ENCODE assay signal across 8 cellular contexts in the genomic region with DNA sequence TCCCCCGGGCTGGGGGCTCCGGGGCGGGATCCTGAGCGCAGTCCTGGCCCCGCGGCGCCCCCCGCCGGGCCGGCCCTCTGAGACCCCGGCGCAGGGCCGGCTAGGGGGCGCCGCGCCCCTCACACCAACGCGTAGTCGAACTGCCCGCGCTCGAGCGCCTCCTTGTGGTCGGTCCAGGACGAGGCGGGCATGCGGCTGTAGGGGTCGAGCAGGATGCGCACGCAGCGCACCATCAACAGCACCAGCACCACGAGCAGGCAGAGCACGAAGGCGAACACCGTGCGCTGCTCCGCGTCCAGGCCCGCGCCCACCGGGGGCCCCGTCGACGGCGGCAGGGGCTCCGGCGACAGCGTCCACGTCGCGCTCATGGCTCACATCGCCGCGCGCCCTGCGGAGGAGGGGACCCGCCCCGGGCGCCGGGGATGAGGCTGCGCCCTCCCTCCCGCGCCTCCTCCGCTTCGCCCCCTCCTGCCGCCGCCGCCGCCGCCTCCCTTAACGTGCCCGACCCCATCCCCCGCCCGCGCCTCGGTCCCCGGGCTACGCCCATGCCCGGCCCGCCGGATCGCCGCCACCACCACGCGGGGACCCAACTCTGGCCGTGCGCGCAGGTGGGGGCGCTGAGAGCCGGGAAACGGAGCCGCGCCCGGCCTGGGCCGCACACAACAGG. TPM values are rescaled to one million over a fixed set of nuclear protein-coding genes. Genes with fewer than 3 reads are reported as not detected.
A peak's percentile ranks its signal among the peaks of the same experiment; 100 is the strongest.
DNase-seq lines count a peak whose midpoint lies in the region; ATAC-seq lines count a peak whose summit lies in the region.

No MANE protein-coding gene starts in this region.

- ATAC-seq in memory B cell (ENCODE audit: low read depth) (peak; percentile 16), esophagus mucosa (no peak)

- peaks cover 25% of the 10 kb centered on the region for H3K4me1 Mint-ChIP-seq in activated CD4-positive, alpha-beta T cell treated with anti-CD3 and anti-CD28 coated beads, Interleukin-2, amount 10 ng/mL, durations not matched to agents 24 days and 14 days
- peaks cover 57% of the 10 kb centered on the region for H3K4me1 Mint-ChIP-seq in dendritic cell treated with granulocyte-macrophage colony-stimulating factor and Interleukin-4, amounts not matched to agents 40 ng/mL and 50 ng/mL, for 4 days (ENCODE audit: low read depth)
- H3K4me1 Mint-ChIP-seq in memory B cell = peaks cover 18% of the 10 kb centered on the region

- intact Hi-C loops in activated CD4-positive, alpha-beta T cell treated with anti-CD3 and anti-CD28 coated beads, Interleukin-2, amount 10 ng/mL, durations not matched to agents 24 days and 14 days (cut with micrococcal nuclease) = loop anchor here (1.0 kb wide), 1 partner anchor 18 kb away; a partner anchor contains a TSS
- intact Hi-C loops in dendritic cell treated with granulocyte-macrophage colony-stimulating factor and Interleukin-4, amounts not matched to agents 40 ng/mL and 50 ng/mL, for 4 days (cut with micrococcal nuclease) = loop anchor here (2.0 to 10.0 kb wide), 2 partner anchors 73 to 241 kb away; a partner anchor contains a TSS

- no peaks in the 10 kb centered on the region for H3K9me3 Mint-ChIP-seq in activated CD4-positive, alpha-beta T cell treated with anti-CD3 and anti-CD28 coated beads, Interleukin-2, amount 10 ng/mL, durations not matched to agents 24 days and 14 days
- H3K9me3 Mint-ChIP-seq in dendritic cell treated with granulocyte-macrophage colony-stimulating factor and Interleukin-4, amounts not matched to agents 40 ng/mL and 50 ng/mL, for 4 days = no peaks in the 10 kb centered on the region
- no peaks in the 10 kb centered on the region for H3K9me3 Mint-ChIP-seq in memory B cell

- DNase-seq in AG08395 (ENCODE audit: low spot score) = peak; percentile 82
- peak; percentile 99 for DNase-seq in H7
- peak; percentile 26 for DNase-seq in NCI-H524 treated with DMSO at 0.1 percent for 48 hours (lab: John Stamatoyannopoulos, UW)
- DNase-seq in activated CD4-positive, alpha-beta T cell treated with anti-CD3 and anti-CD28 coated beads, Interleukin-2, amount 10 ng/mL, durations not matched to agents 24 days and 14 days = peak; percentile 94
- peak; percentile 73 to 74 for DNase-seq in memory B cell (ENCODE audit: low spot score in 2 of 2)
- peak; percentile 55 to 57 for DNase-seq in stimulated activated CD8-positive, alpha-beta memory T cell treated with anti-CD3 and anti-CD28 coated beads, Interleukin-15, amount 100 ng/mL, for 4 hours (ENCODE audit: low read depth in 2 of 2)

- peak overlapping the region; percentile 82 for H3K27ac Mint-ChIP-seq in activated CD4-positive, alpha-beta T cell treated with anti-CD3 and anti-CD28 coated beads, Interleukin-2, amount 10 ng/mL, durations not matched to agents 24 days and 14 days
- no peak overlapping the region for H3K27ac Mint-ChIP-seq in dendritic cell treated with granulocyte-macrophage colony-stimulating factor and Interleukin-4, amounts not matched to agents 40 ng/mL and 50 ng/mL, for 4 days
- H3K27ac Mint-ChIP-seq in memory B cell = no peak overlapping the region

- peaks cover 2% of the 10 kb centered on the region for H3K27me3 Mint-ChIP-seq in activated CD4-positive, alpha-beta T cell treated with anti-CD3 and anti-CD28 coated beads, Interleukin-2, amount 10 ng/mL, durations not matched to agents 24 days and 14 days
- peaks cover 23% of the 10 kb centered on the region for H3K27me3 Mint-ChIP-seq in dendritic cell treated with granulocyte-macrophage colony-stimulating factor and Interleukin-4, amounts not matched to agents 40 ng/mL and 50 ng/mL, for 4 days
- peaks cover 1% of the 10 kb centered on the region for H3K27me3 Mint-ChIP-seq in memory B cell

- H3K4me3 ChIP-seq in H7 (ENCODE audit: insufficient read depth, low read depth, low read length) = peak overlapping the region; percentile 43

- H3K27me3 ChIP-seq in H7 (ENCODE audit: control insufficient read depth, insufficient read depth, low read length) = no peaks in the 10 kb centered on the region

- peak overlapping the region; percentile 82 for H3K4me3 Mint-ChIP-seq in activated CD4-positive, alpha-beta T cell treated with anti-CD3 and anti-CD28 coated beads, Interleukin-2, amount 10 ng/mL, durations not matched to agents 24 days and 14 days
- H3K4me3 Mint-ChIP-seq in dendritic cell treated with granulocyte-macrophage colony-stimulating factor and Interleukin-4, amounts not matched to agents 40 ng/mL and 50 ng/mL, for 4 days = peak overlapping the region; percentile 78
- peak overlapping the region; percentile 80 for H3K4me3 Mint-ChIP-seq in memory B cell

- no peaks in the 10 kb centered on the region; the same call in 1 of the 2 replicates for H3K36me3 ChIP-seq in H7 (replicated peaks; ENCODE audit: control insufficient read depth, insufficient read depth, low read length)

- peaks cover 20% of the 10 kb centered on the region for H3K36me3 Mint-ChIP-seq in activated CD4-positive, alpha-beta T cell treated with anti-CD3 and anti-CD28 coated beads, Interleukin-2, amount 10 ng/mL, durations not matched to agents 24 days and 14 days (ENCODE audit: low read depth)
- H3K36me3 Mint-ChIP-seq in dendritic cell treated with granulocyte-macrophage colony-stimulating factor and Interleukin-4, amounts not matched to agents 40 ng/mL and 50 ng/mL, for 4 days (ENCODE audit: low read depth) = peaks cover 69% of the 10 kb centered on the region
- peaks cover 9% of the 10 kb centered on the region for H3K36me3 Mint-ChIP-seq in memory B cell

RNA-seq across cellular contexts. Expression of a gene that starts 0.6 kb away (rescaled TPM):
- 5.0 and 10.7 TPM in 2 replicates for total RNA-seq in H7 (2014; rRNA removed; shearing (Covaris generic))
- total RNA-seq in activated CD4-positive, alpha-beta T cell treated with anti-CD3 and anti-CD28 coated beads, Interleukin-2, amount 10 ng/mL, durations not matched to agents 24 days and 14 days = 1.8 and 2.0 TPM in 2 replicates
- not detected for total RNA-seq in esophagus mucosa

RNA-seq across cellular contexts. Expression of a gene that starts 5.2 kb away (rescaled TPM):
- total RNA-seq in H7 (2014; rRNA removed; shearing (Covaris generic)) = 25.5 and 25.9 TPM in 2 replicates
- total RNA-seq in activated CD4-positive, alpha-beta T cell treated with anti-CD3 and anti-CD28 coated beads, Interleukin-2, amount 10 ng/mL, durations not matched to agents 24 days and 14 days = 21.8 and 23.2 TPM in 2 replicates
- total RNA-seq in esophagus mucosa = 7.9 TPM

RNA-seq across cellular contexts. Expression of a gene that starts 10.7 kb away (rescaled TPM):
- total RNA-seq in H7 (2014; rRNA removed; shearing (Covaris generic)) = 1.7 TPM in 1 of 2 replicates, not detected in the other
- 5.3 and 8.5 TPM in 2 replicates for total RNA-seq in activated CD4-positive, alpha-beta T cell treated with anti-CD3 and anti-CD28 coated beads, Interleukin-2, amount 10 ng/mL, durations not matched to agents 24 days and 14 days
- total RNA-seq in esophagus mucosa = 0.72 TPM

RNA-seq across cellular contexts. Expression of a gene that starts 18.2 kb away (rescaled TPM):
- total RNA-seq in H7 (2014; rRNA removed; shearing (Covaris generic)) = 110 and 131 TPM in 2 replicates
- total RNA-seq in activated CD4-positive, alpha-beta T cell treated with anti-CD3 and anti-CD28 coated beads, Interleukin-2, amount 10 ng/mL, durations not matched to agents 24 days and 14 days = 110 and 111 TPM in 2 replicates
- total RNA-seq in esophagus mucosa = 43.8 TPM

RNA-seq across cellular contexts. Expression of a gene that starts 21.6 kb away (rescaled TPM):
- 21.1 and 24.3 TPM in 2 replicates for total RNA-seq in H7 (2014; rRNA removed; shearing (Covaris generic))
- 46.7 and 47.6 TPM in 2 replicates for total RNA-seq in activated CD4-positive, alpha-beta T cell treated with anti-CD3 and anti-CD28 coated beads, Interleukin-2, amount 10 ng/mL, durations not matched to agents 24 days and 14 days
- total RNA-seq in esophagus mucosa = 15.4 TPM

Comparison
In these comparisons a context has a peak if more than half of its experiments do, and no peak if none do; other contexts are left out.
1. DNase-seq: peak in every context shown above with its lines; median percentile 99 in H7; 94 in activated CD4-positive, alpha-beta T cell treated with anti-CD3 and anti-CD28 coated beads, Interleukin-2, amount 10 ng/mL, durations not matched to agents 24 days and 14 days; 82 in AG08395; 74 in memory B cell; 56 in stimulated activated CD8-positive, alpha-beta memory T cell treated with anti-CD3 and anti-CD28 coated beads, Interleukin-15, amount 100 ng/mL, for 4 hours; 26 in NCI-H524 treated with DMSO at 0.1 percent for 48 hours.